In the genomic region with DNA sequence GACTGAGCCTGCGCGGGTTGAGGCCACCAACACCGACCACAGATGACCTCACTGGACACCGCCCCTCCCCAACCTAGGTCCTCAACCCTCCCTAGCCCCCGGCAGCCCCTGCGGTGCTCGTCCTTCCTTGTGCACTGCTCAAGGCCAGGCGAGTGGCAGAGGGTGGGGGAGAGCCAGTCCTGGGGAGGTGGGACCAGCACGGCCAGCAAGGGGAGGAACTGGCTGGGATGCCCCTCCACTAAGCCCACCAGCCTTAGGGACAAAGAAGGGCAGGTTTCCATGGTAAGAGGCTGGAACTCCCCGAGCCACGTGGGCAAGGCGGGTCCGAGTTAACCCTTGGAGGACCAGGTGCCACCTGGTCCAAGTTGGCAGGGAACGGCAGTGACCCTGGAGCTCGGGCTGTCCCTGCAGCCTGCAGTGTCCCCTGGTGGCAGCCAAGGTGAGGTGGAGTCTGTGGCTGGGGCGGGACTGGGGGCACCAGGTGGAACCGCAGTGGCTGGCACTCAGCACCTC, we compare ENCODE assay signal across 8 cellular contexts. TPM values are rescaled to one million over a fixed set of nuclear protein-coding genes. Genes with fewer than 3 reads are reported as not detected.
A peak's percentile ranks its signal among the peaks of the same experiment; 100 is the strongest.
DNase-seq lines count a peak whose midpoint lies in the region; ATAC-seq lines count a peak whose summit lies in the region.

No MANE protein-coding gene starts in this region.

- H4K20me1 ChIP-seq in Karpas-422 (ENCODE audit: insufficient read depth, low read depth, low read length) = no peaks in the 10 kb centered on the region

- H3K9ac ChIP-seq in Karpas-422 (ENCODE audit: low read length) = no peak overlapping the region

- no peaks in the 10 kb centered on the region for H3K36me3 ChIP-seq in Karpas-422 (ENCODE audit: insufficient read depth, low read length)

- H3K9me2 ChIP-seq in Karpas-422 (replicated peaks; ENCODE audit: insufficient read depth, low read length) = no peaks in the 10 kb centered on the region

- no peak overlapping the region for H3K4me3 Mint-ChIP-seq in activated CD8-positive, alpha-beta T cell treated with anti-CD3 and anti-CD28 coated beads, Interleukin-2, amount 10 ng/mL, durations not matched to agents 7 days and 5 days

- H3K27me3 Mint-ChIP-seq in activated CD8-positive, alpha-beta T cell treated with anti-CD3 and anti-CD28 coated beads, Interleukin-2, amount 10 ng/mL, durations not matched to agents 7 days and 5 days (ENCODE audit: low read depth) = peaks cover 12% of the 10 kb centered on the region

- H3K9me3 Mint-ChIP-seq in activated CD8-positive, alpha-beta T cell treated with anti-CD3 and anti-CD28 coated beads, Interleukin-2, amount 10 ng/mL, durations not matched to agents 7 days and 5 days (ENCODE audit: insufficient read depth) = no peaks in the 10 kb centered on the region

- no peak overlapping the region for H3K4me2 ChIP-seq in Karpas-422 (ENCODE audit: low read depth, low read length, poor library complexity, severe bottlenecking)

- ATAC-seq in activated CD8-positive, alpha-beta T cell treated with anti-CD3 and anti-CD28 coated beads, Interleukin-2, amount 10 ng/mL, durations not matched to agents 7 days and 5 days = peak; percentile 41
- no peak for ATAC-seq in HG02642 (IDR thresholded peaks at IDR 0.05; ENCODE audit: poor library complexity, unreplicated experiment)
- ATAC-seq in HG02763 (IDR thresholded peaks at IDR 0.05; ENCODE audit: unreplicated experiment) = no peak

- H3K9me3 ChIP-seq in Karpas-422 (ENCODE audit: low read length) = no peaks in the 10 kb centered on the region; the same call in 1 of the 2 replicates

- H3K4me1 ChIP-seq in Karpas-422 (ENCODE audit: low read length) = peaks cover 8% of the 10 kb centered on the region

- POLR2A ChIA-PET in activated CD8-positive, alpha-beta T cell treated with anti-CD3 and anti-CD28 coated beads, Interleukin-2, amount 10 ng/mL, durations not matched to agents 7 days and 5 days (lab: Charles Lee) = interaction anchor here (1.2 kb wide), 1 partner anchor 15 kb away, joined by 5 read pairs; no protein-coding TSS in a partner anchor

- H3K4me3 ChIP-seq in Karpas-422 (ENCODE audit: low read length) = no peak overlapping the region

- no peak overlapping the region for H3K27ac ChIP-seq in Karpas-422 (ENCODE audit: low read length)

- DNase-seq in Daoy (ENCODE audit: low read depth) (peak; percentile 54), Karpas-422 (peak; percentile 63), germinal center (ENCODE audit: low spot score) (peak; percentile 64), SIG-M5 treated with dmso at 0.1 percent for 504 hours (lab: John Stamatoyannopoulos, UW; ENCODE audit: unreplicated experiment) (no peak)
- peak; percentile 39 for DNase-seq in activated CD8-positive, alpha-beta T cell treated with anti-CD3 and anti-CD28 coated beads, Interleukin-2, amount 10 ng/mL, durations not matched to agents 7 days and 5 days
- DNase-seq in stimulated activated CD8-positive, alpha-beta memory T cell treated with anti-CD3 and anti-CD28 coated beads, Interleukin-12 subunit alpha, Interleukin-12 subunit beta, amount 100 ng/mL, for 1 hour (ENCODE audit: low read depth) = peak; percentile 13

- H3K27me3 ChIP-seq in Karpas-422 (ENCODE audit: low read length) = no peaks in the 10 kb centered on the region

- CTCF ChIA-PET in activated CD8-positive, alpha-beta T cell treated with anti-CD3 and anti-CD28 coated beads, Interleukin-2, amount 10 ng/mL, durations not matched to agents 7 days and 5 days (lab: Charles Lee) = interaction anchor here (1.2 kb wide), 1 partner anchor 15 kb away, joined by 4 read pairs; a partner anchor contains a TSS

- peaks cover 4% of the 10 kb centered on the region for H3K4me1 Mint-ChIP-seq in activated CD8-positive, alpha-beta T cell treated with anti-CD3 and anti-CD28 coated beads, Interleukin-2, amount 10 ng/mL, durations not matched to agents 7 days and 5 days (ENCODE audit: low read depth)

- H3K27ac Mint-ChIP-seq in activated CD8-positive, alpha-beta T cell treated with anti-CD3 and anti-CD28 coated beads, Interleukin-2, amount 10 ng/mL, durations not matched to agents 7 days and 5 days = no peak overlapping the region

- H2AFZ ChIP-seq in Karpas-422 (ENCODE audit: low read length) = no peak overlapping the region

- no peaks in the 10 kb centered on the region for H3K79me2 ChIP-seq in Karpas-422 (ENCODE audit: low read length)

- H3K36me3 Mint-ChIP-seq in activated CD8-positive, alpha-beta T cell treated with anti-CD3 and anti-CD28 coated beads, Interleukin-2, amount 10 ng/mL, durations not matched to agents 7 days and 5 days (ENCODE audit: low read depth) = no peaks in the 10 kb centered on the region

RNA-seq across cellular contexts. Expression of a gene that starts 9.2 kb away (rescaled TPM):
- 0.17 TPM in 1 of 2 replicates, not detected in the other for total RNA-seq in Daoy (2014; rRNA removed; shearing (Covaris generic))
- 0.63 and 1.2 TPM in 2 replicates for total RNA-seq in Karpas-422 (2014; rRNA removed; shearing (Covaris generic); ENCODE audit: low replicate concordance)
- total RNA-seq in activated CD8-positive, alpha-beta T cell treated with anti-CD3 and anti-CD28 coated beads, Interleukin-2, amount 10 ng/mL, durations not matched to agents 7 days and 5 days = under 1 TPM; 0.52 to 0.74 TPM

RNA-seq across cellular contexts. Expression of a gene that starts 14.8 kb away (rescaled TPM):
- total RNA-seq in Daoy (2014; rRNA removed; shearing (Covaris generic)) = 11.7 TPM in 2 replicates
- total RNA-seq in Karpas-422 (2014; rRNA removed; shearing (Covaris generic); ENCODE audit: low replicate concordance) = 14.8 and 30.9 TPM in 2 replicates
- 10 to 100 TPM; 39.2 to 43.6 TPM for total RNA-seq in activated CD8-positive, alpha-beta T cell treated with anti-CD3 and anti-CD28 coated beads, Interleukin-2, amount 10 ng/mL, durations not matched to agents 7 days and 5 days

RNA-seq across cellular contexts. Expression of a gene that starts 24.8 kb away (rescaled TPM):
- 5,410 and 5,454 TPM in 2 replicates for total RNA-seq in Daoy (2014; rRNA removed; shearing (Covaris generic))
- total RNA-seq in Karpas-422 (2014; rRNA removed; shearing (Covaris generic); ENCODE audit: low replicate concordance) = 2,634 and 2,913 TPM in 2 replicates
- total RNA-seq in activated CD8-positive, alpha-beta T cell treated with anti-CD3 and anti-CD28 coated beads, Interleukin-2, amount 10 ng/mL, durations not matched to agents 7 days and 5 days = 1,000 to 10,000 TPM; 5,147 to 5,318 TPM
